In genomic region chr18:3863006-3863405, GRCh38 we compare ENCODE assay signal across 11 cellular contexts.
"Had no signal": no experiment of that assay in that cellular context is flagged by ENCODE, and none has a peak within 500 bp of the region (broad histone marks: within the 10 kb centered on the region; RNA-seq: fewer than 3 reads in every experiment).

No MANE protein-coding gene starts in this region.

- H3K4me1 ChIP-seq: HAP-1 had no signal

- H2AFZ ChIP-seq: GM23248, GM23338 had no signal

- H3K9me3 ChIP-seq: HAP-1 had no signal

- ATAC-seq: HCT116 had no signal

- FAIRE-seq: H1, H54 had no signal

- DNase-seq: GM23248, GOT3, H7, H9, HCEC 1CT, HFFc6 had no signal

- H3K27ac ChIP-seq: GM23248 had no signal

- H3K36me3 ChIP-seq: HAP-1 had no signal

- H3K9ac ChIP-seq: GM23248 had no signal

- H3K4me3 ChIP-seq: GM23248, GM23338, HAP-1 had no signal

- H3K4me2 ChIP-seq: GM23338 had no signal
